ENCODE assay signal across 8 cellular contexts in the genomic region with DNA sequence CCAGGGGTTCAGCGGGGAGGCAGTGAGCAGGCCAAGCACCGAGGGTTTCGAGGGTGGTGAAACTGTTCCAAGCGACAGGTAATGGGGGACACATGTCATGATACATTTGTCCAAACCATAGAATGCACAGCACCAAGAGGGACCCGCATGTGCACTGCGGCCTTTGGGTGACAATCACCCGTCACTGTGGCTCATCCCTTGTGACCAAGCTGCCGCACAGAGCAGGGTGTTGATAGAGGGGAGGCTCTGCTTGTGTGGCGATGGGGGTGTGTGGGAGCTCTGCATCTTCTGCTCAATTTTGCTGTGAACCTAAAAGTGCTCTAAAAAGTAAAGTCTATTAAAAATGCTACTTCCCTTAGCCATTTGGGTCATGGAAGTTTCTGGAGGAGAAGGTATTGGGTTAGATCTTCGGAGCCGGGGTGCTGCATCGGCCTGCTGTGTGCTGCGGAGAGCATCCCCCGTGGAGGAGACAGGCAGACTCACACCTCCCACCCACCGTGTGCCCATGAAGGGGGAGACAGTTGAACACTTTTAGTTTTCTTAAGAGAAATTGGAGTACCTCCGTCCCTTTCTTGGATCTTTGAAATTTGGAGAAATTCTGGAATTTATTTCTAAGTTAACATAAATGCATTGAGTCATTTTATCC.
"Had no signal": no experiment of that assay in that cellular context is flagged by ENCODE, and none has a peak within 500 bp of the region (broad histone marks: within the 10 kb centered on the region; RNA-seq: fewer than 3 reads in every experiment).

No MANE protein-coding gene starts in this region.

- ATAC-seq: HepG2 had no signal

- H3K9ac ChIP-seq: GM23248 had no signal

- DNase-seq: GM23248, GOT3, H9, HCEC 1CT, HFFc6, KBM-7 had no signal

- H2AFZ ChIP-seq: GM23248 had no signal

- H3K27ac ChIP-seq: GM23248, HL-60 had no signal

- H3K4me3 ChIP-seq: GM23248 had no signal
